1 cellular context compared by ENCODE assay signal in genomic region chr17:58415371-58416055, GRCh38.
A peak's percentile ranks its signal among the peaks of the same experiment; 100 is the strongest.
TF ChIP-seq lines count a peak whose summit lies in the region.

No MANE protein-coding gene starts in this region.

TF ChIP-seq in HEK293, 187 proteins besides CTCF, POLR2A, EP300 and RAD21 (continued from another document):
- TF ChIP-seq ZBTB26 (tag by site-specific recombination; optimal IDR thresholded peaks at IDR 0.05), result no peak
- TF ChIP-seq ZBTB44 (tag by site-specific recombination; IDR thresholded peaks at IDR 0.05), result peak; percentile 83
- peak; percentile 41 for TF ChIP-seq ZBTB17 (tag by site-specific recombination; IDR thresholded peaks at IDR 0.05)
- no peak for TF ChIP-seq ZNF324 (tag by site-specific recombination; IDR thresholded peaks at IDR 0.05)
- no peak for TF ChIP-seq ZNF23 (tag by site-specific recombination; IDR thresholded peaks at IDR 0.05; ENCODE audit: borderline replicate concordance)
- no peak for TF ChIP-seq ZFP41 (tag by site-specific recombination; IDR thresholded peaks at IDR 0.05; ENCODE audit: borderline replicate concordance)
- TF ChIP-seq OVOL3 (tag by site-specific recombination; IDR thresholded peaks at IDR 0.05), result no peak
- no peak for TF ChIP-seq ZNF501 (tag by site-specific recombination; IDR thresholded peaks at IDR 0.05)
- TF ChIP-seq PRDM1 (tag by site-specific recombination; IDR thresholded peaks at IDR 0.05), result peak; percentile 42
- TF ChIP-seq ZNF184 (tag by site-specific recombination; IDR thresholded peaks at IDR 0.05), result no peak
